Comparison of ENCODE assay signal across 24 cellular contexts in genomic region chr3:115982121-115982520, GRCh38.
DNase-seq lines count a peak whose midpoint lies in the region; ATAC-seq and TF ChIP-seq lines count a peak whose summit lies in the region.
"Had no signal": no experiment of that assay in that cellular context is flagged by ENCODE, and none has a peak within 500 bp of the region (broad histone marks: within the 10 kb centered on the region; RNA-seq: fewer than 3 reads in every experiment).

No MANE protein-coding gene starts in this region.

- WGBS in lower leg skin, 2 donors = 67 to 68% methylated on average over 3 of the region's 3 CpGs
- WGBS in mesenchymal stem cell = 89% methylated on average over 2 of the region's 3 CpGs

- H2BK12ac ChIP-seq in mesenchymal stem cell (ENCODE audit: low read length in 2 of 2) = no peak overlapping the region

- H2BK120ac ChIP-seq in mesenchymal stem cell (ENCODE audit: low read depth, low read length) = no peak overlapping the region

- DNase-seq in NCI-H446 treated with DMSO at 0.1 percent for 48 hours (lab: John Stamatoyannopoulos, UW) = peak; percentile 77
- DNase-seq in fibroblast of the aortic adventitia (ENCODE audit: low read depth) = peak; percentile 39
- DNase-seq in memory B cell (ENCODE audit: low spot score in 2 of 2) = no peak
- no peak for DNase-seq in CD8-positive, alpha-beta T cell
- no peak for DNase-seq in lower leg skin (ENCODE audit: low spot score in 2 of 2)
- DNase-seq in mesenchymal stem cell = no peak
- DNase-seq: AML-193; CD4-positive, alpha-beta T cell; CD8-positive, alpha-beta memory T cell; COR-L47; DMS 273 treated with DMSO at 0.1 percent for 48 hours; DMS53; DMS79; DND-41; EL; GDM1 had no signal

- peaks cover 3% of the 10 kb centered on the region for H3K79me1 ChIP-seq in mesenchymal stem cell (replicated peaks; ENCODE audit: low read length, poor library complexity, severe bottlenecking)

- no peak overlapping the region for H2BK5ac ChIP-seq in mesenchymal stem cell (ENCODE audit: low read depth, low read length, poor library complexity, severe bottlenecking)

- no peak overlapping the region for H4K91ac ChIP-seq in mesenchymal stem cell (ENCODE audit: low read length)

- H3K4me2 ChIP-seq in mesenchymal stem cell (ENCODE audit: low read length, poor library complexity, severe bottlenecking) = no peak overlapping the region
- H3K4me2 ChIP-seq: A549; BLaER1 treated with 17β-estradiol and CSF1 and Interleukin-3, amounts not matched to agents 10 nM and 100 nM had no signal

- no peaks in the 10 kb centered on the region for H3K36me3 ChIP-seq in CD8-positive, alpha-beta T cell (ENCODE audit: insufficient read depth, low read length)
- no peaks in the 10 kb centered on the region for H3K36me3 ChIP-seq in mesenchymal stem cell (ENCODE audit: control insufficient read depth in 1 of 2, insufficient read depth in 2 of 2, low read depth in 1 of 2, low read length in 2 of 2)
- H3K36me3 ChIP-seq: BLaER1 treated with 17β-estradiol and CSF1 and Interleukin-3, amounts not matched to agents 10 nM and 100 nM had no signal

- H3K4me1 ChIP-seq in CD8-positive, alpha-beta T cell (ENCODE audit: insufficient read depth, low read length) = no peaks in the 10 kb centered on the region
- no peaks in the 10 kb centered on the region for H3K4me1 ChIP-seq in mesenchymal stem cell (ENCODE audit: control insufficient read depth, insufficient read depth, low read depth, low read length)
- H3K4me1 ChIP-seq: A549 had no signal

- H3K4me1 Mint-ChIP-seq in memory B cell = peaks cover 4% of the 10 kb centered on the region
- no peaks in the 10 kb centered on the region for H3K4me1 Mint-ChIP-seq in CD8-positive, alpha-beta T cell (ENCODE audit: low read depth)
- H3K4me1 Mint-ChIP-seq: CD8-positive, alpha-beta memory T cell had no signal

- H2AFZ ChIP-seq in mesenchymal stem cell (ENCODE audit: low read depth, low read length) = no peak overlapping the region

- no peak overlapping the region for H2BK15ac ChIP-seq in mesenchymal stem cell (ENCODE audit: low read depth, poor library complexity, severe bottlenecking)

- POLR2A ChIA-PET in CD8-positive, alpha-beta T cell (lab: Charles Lee) = no interaction called here

- no peak overlapping the region for H3K4ac ChIP-seq in mesenchymal stem cell (ENCODE audit: low read depth in 1 of 2, low read length in 2 of 2)

- no peak for TF ChIP-seq POLR2A in lower leg skin (IDR thresholded peaks at IDR 0.05)

- no peak overlapping the region for H3K14ac ChIP-seq in mesenchymal stem cell (ENCODE audit: low read length in 2 of 2)

- no peak overlapping the region for H3K27ac ChIP-seq in CD8-positive, alpha-beta T cell (ENCODE audit: low read depth, low read length)
- H3K27ac ChIP-seq in mesenchymal stem cell (ENCODE audit: low read length, poor library complexity, severe bottlenecking) = no peak overlapping the region
- H3K27ac ChIP-seq: 22Rv1; A549; BLaER1 treated with 17β-estradiol and CSF1 and Interleukin-3, amounts not matched to agents 10 nM and 100 nM; C4-2B had no signal

- no peak overlapping the region for H3K4me3 Mint-ChIP-seq in memory B cell
- H3K4me3 Mint-ChIP-seq in CD8-positive, alpha-beta T cell = no peak overlapping the region
- H3K4me3 Mint-ChIP-seq: B cell; CD4-positive, alpha-beta T cell; CD8-positive, alpha-beta memory T cell had no signal

- no peak overlapping the region for H3K23ac ChIP-seq in mesenchymal stem cell (ENCODE audit: low read length in 2 of 2)

- no peak overlapping the region for H3K18ac ChIP-seq in mesenchymal stem cell (ENCODE audit: low read depth in 1 of 2, low read length in 2 of 2)

- intact Hi-C loops in CD8-positive, alpha-beta T cell (cut with DNase I, micrococcal nuclease) = no loop called here
- intact Hi-C loops in lower leg skin (cut with DNase I; ENCODE audit: low total_unique reads) = no loop called here

- no peak overlapping the region for H2AK5ac ChIP-seq in mesenchymal stem cell (ENCODE audit: low read length, severe bottlenecking)

- no peak overlapping the region for H3K4me3 ChIP-seq in fibroblast of the aortic adventitia (ENCODE audit: low read depth, low read length)
- no peak overlapping the region for H3K4me3 ChIP-seq in CD8-positive, alpha-beta T cell (ENCODE audit: low read depth, low read length)
- H3K4me3 ChIP-seq in lower leg skin (ENCODE audit: low read depth, poor library complexity, severe bottlenecking) = no peak overlapping the region
- H3K4me3 ChIP-seq in mesenchymal stem cell (ENCODE audit: insufficient read depth in 1 of 2, low read depth in 1 of 2, low read length in 2 of 2) = no peak overlapping the region
- H3K4me3 ChIP-seq: A549; BLaER1 treated with 17β-estradiol and CSF1 and Interleukin-3, amounts not matched to agents 10 nM and 100 nM; GM12878 had no signal

- H3K9ac ChIP-seq in mesenchymal stem cell (ENCODE audit: low read length) = no peak overlapping the region
- H3K9ac ChIP-seq: BLaER1 treated with 17β-estradiol and CSF1 and Interleukin-3, amounts not matched to agents 10 nM and 100 nM had no signal

- H3K27me3 Mint-ChIP-seq in memory B cell = peaks cover 6% of the 10 kb centered on the region
- no peaks in the 10 kb centered on the region for H3K27me3 Mint-ChIP-seq in CD8-positive, alpha-beta T cell (ENCODE audit: low read depth)
- H3K27me3 Mint-ChIP-seq: B cell; CD4-positive, alpha-beta T cell had no signal

- no peak for TF ChIP-seq CTCF in fibroblast of the aortic adventitia (IDR thresholded peaks at IDR 0.05; ENCODE audit: insufficient read depth, low read length)
- no peak for TF ChIP-seq CTCF in CD8-positive, alpha-beta T cell (IDR thresholded peaks at IDR 0.05)
- TF ChIP-seq CTCF in lower leg skin (IDR thresholded peaks at IDR 0.05) = no peak

- ATAC-seq in GM18517 (IDR thresholded peaks at IDR 0.05; ENCODE audit: unreplicated experiment) = peak; percentile 6
- ATAC-seq in memory B cell (ENCODE audit: low read depth) = no peak
- no peak for ATAC-seq in HG02885 (IDR thresholded peaks at IDR 0.05; ENCODE audit: poor library complexity, unreplicated experiment)
- no peak for ATAC-seq in CD8-positive, alpha-beta T cell
- ATAC-seq: A549 had no signal

- CTCF ChIA-PET in CD8-positive, alpha-beta T cell (lab: Charles Lee) = no interaction called here

- no peaks in the 10 kb centered on the region for H3K9me3 ChIP-seq in CD8-positive, alpha-beta T cell (ENCODE audit: low read length)
- no peaks in the 10 kb centered on the region for H3K9me3 ChIP-seq in mesenchymal stem cell (ENCODE audit: control insufficient read depth, low read length)
- H3K9me3 ChIP-seq: BLaER1 treated with 17β-estradiol and CSF1 and Interleukin-3, amounts not matched to agents 10 nM and 100 nM had no signal

- H3K27me3 ChIP-seq in CD8-positive, alpha-beta T cell (ENCODE audit: insufficient read depth, low read length) = no peaks in the 10 kb centered on the region
- H3K27me3 ChIP-seq in mesenchymal stem cell (ENCODE audit: control insufficient read depth in 1 of 2, insufficient read depth in 1 of 2, low read length in 2 of 2) = no peaks in the 10 kb centered on the region
- H3K27me3 ChIP-seq: BLaER1 treated with 17β-estradiol and CSF1 and Interleukin-3, amounts not matched to agents 10 nM and 100 nM had no signal

- H3K27ac Mint-ChIP-seq in memory B cell = peak overlapping the region; percentile 51
- H3K27ac Mint-ChIP-seq in CD8-positive, alpha-beta T cell = no peak overlapping the region
- H3K27ac Mint-ChIP-seq: B cell; CD4-positive, alpha-beta T cell; CD8-positive, alpha-beta memory T cell had no signal

- H4K8ac ChIP-seq in mesenchymal stem cell (ENCODE audit: low read length) = no peak overlapping the region

- H3K36me3 Mint-ChIP-seq in memory B cell = no peaks in the 10 kb centered on the region
- no peaks in the 10 kb centered on the region for H3K36me3 Mint-ChIP-seq in CD8-positive, alpha-beta T cell

- peaks cover 2% of the 10 kb centered on the region for H3K9me3 Mint-ChIP-seq in memory B cell
- peaks cover 2% of the 10 kb centered on the region for H3K9me3 Mint-ChIP-seq in CD8-positive, alpha-beta T cell
- H3K9me3 Mint-ChIP-seq: CD4-positive, alpha-beta T cell had no signal

Comparison
In these comparisons a context has a peak if more than half of its experiments do, and no peak if none do; other contexts are left out.
1. DNase-seq: peak in NCI-H446 treated with DMSO at 0.1 percent for 48 hours (single experiment) and fibroblast of the aortic adventitia (single experiment); none in memory B cell (0 of 2), CD8-positive, alpha-beta T cell (0 of 7), lower leg skin (0 of 2) and mesenchymal stem cell (single experiment).